ENCODE assay signal across 16 cellular contexts in genomic region chr1:70455291-70455690, GRCh38.
"Had no signal": no experiment of that assay in that cellular context is flagged by ENCODE, and none has a peak within 500 bp of the region (broad histone marks: within the 10 kb centered on the region; RNA-seq: fewer than 3 reads in every experiment).

No MANE protein-coding gene starts in this region.

- DNase-seq: cortex of kidney; dorsolateral prefrontal cortex; effector CD8-positive, alpha-beta T cell; glutamatergic neuron; immature natural killer cell; left cardiac atrium; left ventricle myocardium inferior; lower lobe of right lung; natural killer cell; ovary; right cardiac atrium; stimulated activated CD4-positive, alpha-beta T cell treated with anti-CD3 and anti-CD28 coated beads, Interleukin-2, amount 100 ng/mL, for 48 hours; stimulated activated naive CD4-positive, alpha-beta T cell treated with Interleukin-2 at 50 U/mL for 16 hours; trophoblast cell had no signal

- H3K4me3 ChIP-seq: dorsolateral prefrontal cortex, gastroesophageal sphincter, left ventricle myocardium inferior, lower lobe of right lung, ovary, smooth muscle cell had no signal

- H3K9me3 ChIP-seq: gastroesophageal sphincter, left ventricle myocardium inferior, lower lobe of right lung, ovary had no signal

- H3K27ac ChIP-seq: dorsolateral prefrontal cortex, gastroesophageal sphincter, left ventricle myocardium inferior, lower lobe of right lung, ovary had no signal

- H3K4me2 ChIP-seq: smooth muscle cell had no signal

- H3K36me3 ChIP-seq: gastroesophageal sphincter, left ventricle myocardium inferior, lower lobe of right lung, ovary had no signal

- ATAC-seq: gastroesophageal sphincter, left cardiac atrium, lower lobe of right lung, natural killer cell, right cardiac atrium had no signal

- H3K4me1 ChIP-seq: gastroesophageal sphincter, left ventricle myocardium inferior, lower lobe of right lung had no signal

- H3K27me3 ChIP-seq: gastroesophageal sphincter, ovary had no signal
